In the genomic region with DNA sequence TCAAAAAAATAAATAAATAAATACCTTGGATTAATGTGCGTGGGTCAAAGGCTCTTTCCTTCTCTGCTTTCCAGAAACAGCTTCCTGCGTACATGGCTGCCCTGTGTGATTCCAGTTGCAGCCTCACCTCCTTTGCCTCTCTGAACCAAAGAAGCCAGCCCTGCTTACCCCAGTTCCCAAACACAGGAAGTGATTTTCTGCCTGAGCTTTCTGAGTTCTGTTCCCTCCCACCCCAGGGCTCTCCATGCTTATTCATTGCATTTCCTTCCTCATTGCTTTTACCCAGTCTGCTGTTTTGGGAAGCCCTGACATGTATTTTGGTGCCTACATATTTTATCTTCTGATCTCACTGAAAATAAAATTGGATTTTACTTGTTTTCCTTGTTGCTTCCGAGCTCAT, we compare ENCODE assay signal across 22 cellular contexts. TPM values are rescaled to one million over a fixed set of nuclear protein-coding genes. Genes with fewer than 3 reads are reported as not detected.
DNase-seq lines count a peak whose midpoint lies in the region; ATAC-seq and TF ChIP-seq lines count a peak whose summit lies in the region.
"Had no signal": no experiment of that assay in that cellular context is flagged by ENCODE, and none has a peak within 500 bp of the region (broad histone marks: within the 10 kb centered on the region; RNA-seq: fewer than 3 reads in every experiment).

No MANE protein-coding gene starts in this region.

- H3K36me3 ChIP-seq in Peyer's patch, result peaks cover 0 to 8% (median 0%) of the 10 kb centered on the region in 3 donors

- DNase-seq in GDM1 (lab: John Stamatoyannopoulos, UW), result peak; percentile 65
- DNase-seq in NCI-H226, result peak; percentile 20
- DNase-seq in dermis blood vessel endothelial cell, result peak; percentile 56
- peak; percentile 35 for DNase-seq in mesenteric fat pad (ENCODE audit: low spot score)
- no peak for DNase-seq in iPS-NIHi11 (ENCODE audit: low spot score)
- DNase-seq in Peyer's patch, result no peak
- DNase-seq in epidermal melanocyte (ENCODE audit: insufficient read length, low spot score), result no peak
- DNase-seq: activated CD4-positive, alpha-beta T cell treated with anti-CD3 and anti-CD28 coated beads for 48 hours; activated CD8-positive, alpha-beta memory T cell treated with anti-CD3 and anti-CD28 coated beads, Interleukin-2, amount 10 ng/mL, durations not matched to agents 7 days and 5 days; CD8-positive, alpha-beta T cell; foreskin fibroblast; Karpas-422; kidney glomerular epithelial cell; midbrain; NCI-H1436; NCI-H774; stimulated activated naive B cell treated with anti-CD40 and anti-IgM and Interleukin-4, amounts not matched to agents 10 μg/mL and 1 μg/mL and 100 μg/mL, for 72 hours; T1000 had no signal

- H3K27ac ChIP-seq in Peyer's patch, result no peak overlapping the region
- H3K27ac ChIP-seq: tibial artery had no signal

- no peak overlapping the region for H3K4me3 ChIP-seq in Peyer's patch
- H3K4me3 ChIP-seq: body of pancreas, tibial artery had no signal

- H3K4me1 ChIP-seq in Peyer's patch, result no peaks in the 10 kb centered on the region
- H3K4me1 ChIP-seq: tibial artery had no signal

- peaks cover 0 to 7% (median 6%) of the 10 kb centered on the region in 4 donors for H3K9me3 ChIP-seq in Peyer's patch

- H3K27me3 ChIP-seq in Peyer's patch, result no peaks in the 10 kb centered on the region
- H3K27me3 ChIP-seq: body of pancreas, tibial artery had no signal

- ATAC-seq in HG02852 (IDR thresholded peaks at IDR 0.05; ENCODE audit: unreplicated experiment), result no peak
- ATAC-seq: activated CD8-positive, alpha-beta memory T cell treated with anti-CD3 and anti-CD28 coated beads, Interleukin-2, amount 10 ng/mL, durations not matched to agents 7 days and 5 days; activated T-helper 17 cell treated with anti-CD3 and anti-CD28 coated beads, Interleukin-2, amount 50 U/mL, for 72 hours; body of pancreas; CD8-positive, alpha-beta T cell; stimulated activated naive B cell treated with anti-CD40 and anti-IgM and Interleukin-4, amounts not matched to agents 10 μg/mL and 1 μg/mL and 100 μg/mL, for 72 hours had no signal

- TF ChIP-seq CTCF in Peyer's patch (IDR thresholded peaks at IDR 0.05), result no peak

- no peak for TF ChIP-seq POLR2A in Peyer's patch (IDR thresholded peaks at IDR 0.05)

RNA-seq across cellular contexts. Expression of a gene that starts 15.4 kb away (rescaled TPM):
- total RNA-seq in dermis blood vessel endothelial cell (14.5 and 18.5 TPM in 2 replicates), mesenteric fat pad (7.9 TPM), Peyer's patch (10 to 100 TPM in 2 of 4 donors, 1 to 10 TPM in 2; 4.4 to 22.3 (median 10.2) TPM)

RNA-seq across cellular contexts. Expression of a gene that starts 37.8 kb away (rescaled TPM):
- 22.1 and 26.4 TPM in 2 replicates for total RNA-seq in dermis blood vessel endothelial cell
- 20.3 TPM for total RNA-seq in mesenteric fat pad
- total RNA-seq in Peyer's patch, result 10 to 100 TPM; 17.0 to 53.6 (median 29.8) TPM

RNA-seq across cellular contexts. Expression of a gene that starts 41.8 kb away (rescaled TPM):
- total RNA-seq in dermis blood vessel endothelial cell, result 4.4 and 4.6 TPM in 2 replicates
- total RNA-seq in mesenteric fat pad, result 67.0 TPM
- total RNA-seq in Peyer's patch, result 1 to 10 TPM in 3 of 4 donors, not detected in 1; 1.6 to 2.8 (median 2.7) TPM

Comparison
In these comparisons a context has a peak if more than half of its experiments do, and no peak if none do; other contexts are left out.
1. DNase-seq: peak in GDM1 (single experiment), NCI-H226 (single experiment), dermis blood vessel endothelial cell (single experiment) and mesenteric fat pad (single experiment); none in iPS-NIHi11 (single experiment), Peyer's patch (0 of 3) and epidermal melanocyte (single experiment).
2. RNA of a gene that starts 41.8 kb away (total RNA-seq): 67.0 TPM in mesenteric fat pad (single experiment); 4.4 to 4.6 TPM in dermis blood vessel endothelial cell and 1.6 to 2.8 TPM in Peyer's patch; every median in the first group is over 10 times any median in the second.